Comparison of ENCODE assay signal across 1 cellular context in genomic region chr6:37749367-37749766, GRCh38. TPM values are rescaled to one million over a fixed set of nuclear protein-coding genes. Genes with fewer than 3 reads are reported as not detected.
"Had no signal": no experiment of that assay in that cellular context is flagged by ENCODE, and none has a peak within 500 bp of the region (broad histone marks: within the 10 kb centered on the region; RNA-seq: fewer than 3 reads in every experiment).

No MANE protein-coding gene starts in this region.

RNA-seq across cellular contexts. Expression of gene MDGA1, which starts 51.7 kb away (rescaled TPM):
- total RNA-seq: MCF 10A had no signal
